1 cellular context compared by ENCODE assay signal in genomic region chr1:117342397-117342796, GRCh38.
TF ChIP-seq lines count a peak whose summit lies in the region.

No MANE protein-coding gene starts in this region.

TF ChIP-seq in SK-N-SH treated with all-trans-retinoic acid at 6 μM for 48 hours, 23 proteins besides CTCF, POLR2A, EP300 and RAD21 (continued from another document):
- no peak for TF ChIP-seq PATZ1 (CRISPR knock-in tag; IDR thresholded peaks at IDR 0.05; ENCODE audit: borderline replicate concordance)
- TF ChIP-seq CSDC2 (CRISPR knock-in tag; IDR thresholded peaks at IDR 0.05): no peak
- no peak for TF ChIP-seq CREB5 (CRISPR knock-in tag; IDR thresholded peaks at IDR 0.05; ENCODE audit: low read depth)
- no peak for TF ChIP-seq BACH2 (CRISPR knock-in tag; IDR thresholded peaks at IDR 0.05; ENCODE audit: borderline replicate concordance)
- no peak for TF ChIP-seq TOX (CRISPR knock-in tag; IDR thresholded peaks at IDR 0.05; ENCODE audit: borderline replicate concordance)
